In the genomic region with DNA sequence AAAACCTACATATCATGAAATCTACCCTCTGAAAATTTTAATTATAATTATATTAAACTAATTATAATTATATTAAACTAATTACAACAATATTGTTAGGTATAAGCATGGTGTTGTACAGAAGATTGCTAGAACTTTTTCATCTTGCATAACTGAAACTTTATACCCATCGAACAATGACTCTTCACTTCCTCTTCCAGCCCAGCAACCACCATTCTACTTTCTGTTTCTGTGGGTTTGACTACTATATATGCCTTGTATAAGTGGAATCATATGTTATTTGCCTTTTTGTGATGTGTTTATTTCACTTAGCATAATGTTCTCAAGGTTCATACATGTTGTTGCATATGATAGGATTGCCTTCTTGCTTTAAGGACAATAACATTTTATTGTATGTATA, we compare ENCODE assay signal across 15 cellular contexts.
DNase-seq lines count a peak whose midpoint lies in the region; ATAC-seq and TF ChIP-seq lines count a peak whose summit lies in the region.
"Had no signal": no experiment of that assay in that cellular context is flagged by ENCODE, and none has a peak within 500 bp of the region (broad histone marks: within the 10 kb centered on the region; RNA-seq: fewer than 3 reads in every experiment).

No MANE protein-coding gene starts in this region.

- TF ChIP-seq POLR2A in NB4 (IDR thresholded peaks at IDR 0.05; ENCODE audit: extremely low read depth, insufficient read length), result no peak

- peak; percentile 9 for DNase-seq in NB4 (ENCODE audit: low read depth)
- no peak for DNase-seq in EL
- DNase-seq in activated naive CD4-positive, alpha-beta T cell treated with anti-CD3 and anti-CD28 coated beads for 36 hours, result no peak
- no peak for DNase-seq in DMS153 (lab: John Stamatoyannopoulos, UW)
- DNase-seq in GOT3 (lab: John Stamatoyannopoulos, UW), result no peak
- DNase-seq: endodermal cell, H7, hippocampal formation, mesendoderm, NCI-H524 treated with DMSO at 0.1 percent for 48 hours, retina, transverse colon had no signal

- H3K36me3 Mint-ChIP-seq in activated naive CD4-positive, alpha-beta T cell treated with anti-CD3 and anti-CD28 coated beads for 36 hours (ENCODE audit: low read depth), result no peaks in the 10 kb centered on the region

- no peak overlapping the region for H3K4me3 Mint-ChIP-seq in activated naive CD4-positive, alpha-beta T cell treated with anti-CD3 and anti-CD28 coated beads for 36 hours
- H3K4me3 Mint-ChIP-seq: endodermal cell had no signal

- H3K27me3 Mint-ChIP-seq in activated naive CD4-positive, alpha-beta T cell treated with anti-CD3 and anti-CD28 coated beads for 36 hours (ENCODE audit: low read depth), result peaks cover 4% of the 10 kb centered on the region

- CTCF ChIA-PET in activated naive CD4-positive, alpha-beta T cell treated with anti-CD3 and anti-CD28 coated beads for 36 hours (lab: Charles Lee), result no interaction called here

- TF ChIP-seq CTCF in NB4 (IDR thresholded peaks at IDR 0.05; ENCODE audit: low read depth, low read length), result no peak

- intact Hi-C loops in activated naive CD4-positive, alpha-beta T cell treated with anti-CD3 and anti-CD28 coated beads for 36 hours (cut with micrococcal nuclease), result no loop called here

- peak; percentile 97 for ATAC-seq in GM18511 (IDR thresholded peaks at IDR 0.05; ENCODE audit: unreplicated experiment)
- peak; percentile 65 for ATAC-seq in GM21447 (IDR thresholded peaks at IDR 0.05; ENCODE audit: unreplicated experiment)
- ATAC-seq in HG03066 (IDR thresholded peaks at IDR 0.05; ENCODE audit: low read depth, unreplicated experiment), result peak; percentile 64

- no peak overlapping the region for H3K27ac Mint-ChIP-seq in activated naive CD4-positive, alpha-beta T cell treated with anti-CD3 and anti-CD28 coated beads for 36 hours
- H3K27ac Mint-ChIP-seq: endodermal cell had no signal

- H3K9me3 Mint-ChIP-seq in activated naive CD4-positive, alpha-beta T cell treated with anti-CD3 and anti-CD28 coated beads for 36 hours, result peaks cover 10% of the 10 kb centered on the region

- no peaks in the 10 kb centered on the region for H3K4me1 Mint-ChIP-seq in activated naive CD4-positive, alpha-beta T cell treated with anti-CD3 and anti-CD28 coated beads for 36 hours (ENCODE audit: low read depth)

- H3K4me3 ChIP-seq in NB4 (ENCODE audit: low read depth, low read length), result no peak overlapping the region
- H3K4me3 ChIP-seq: transverse colon had no signal
